ENCODE assay signal across 9 cellular contexts in genomic region chr10:69802424-69803161, GRCh38. TPM values are rescaled to one million over a fixed set of nuclear protein-coding genes. Genes with fewer than 3 reads are reported as not detected.
DNase-seq lines count a peak whose midpoint lies in the region; ATAC-seq, FAIRE-seq and TF ChIP-seq lines count a peak whose summit lies in the region.
"Had no signal": no experiment of that assay in that cellular context is flagged by ENCODE, and none has a peak within 500 bp of the region (broad histone marks: within the 10 kb centered on the region; RNA-seq: fewer than 3 reads in every experiment).

No MANE protein-coding gene starts in this region.

- no peak for TF ChIP-seq CTCF in H1 (IDR thresholded peaks at IDR 0.05; ENCODE audit: control extremely low read depth in 1 of 3, insufficient read depth in 1 of 3, low read depth in 1 of 3, low read length in 3 of 3)

- H3K27me3 ChIP-seq in H1 (replicated peaks in 1 of 4; ENCODE audit: control insufficient read depth in 3 of 4, extremely low read depth in 1 of 4, insufficient read depth in 3 of 4, low read length in 3 of 4), result peaks cover 10 to 34% (median 24%) of the 10 kb centered on the region in 4 experiments; a peak in 6 of 7 replicates

- peak overlapping the region; percentile 61 for H3K18ac ChIP-seq in H1 (ENCODE audit: extremely low read depth, low read length)

- 0% methylated on average over 63 of the region's 80 CpGs; no CpG with 5 or more reads in 1 of the 2 experiments for WGBS in H1 (ENCODE audit: extremely low coverage in 1 of 2, insufficient coverage in 1 of 2, insufficient read length in 1 of 2, insufficient replicate concordance in 2 of 2, low coverage in 1 of 2, low lambda C conversion rate in 2 of 2, missing lambda C conversion rate in 1 of 2), 2 experiments

- peaks cover 0 to 8% of the 10 kb centered on the region in 2 experiments for H4K20me1 ChIP-seq in H1 (replicated peaks in 1 of 2; ENCODE audit: control insufficient read depth in 1 of 2, insufficient read depth in 2 of 2, low read length in 2 of 2)

- H3K4me1 ChIP-seq in H1 (replicated peaks in 1 of 4; ENCODE audit: control insufficient read depth in 3 of 4, insufficient read depth in 4 of 4, low read length in 3 of 4), result peaks cover 0 to 15% (median 8%) of the 10 kb centered on the region in 4 experiments; a peak in 5 of 7 replicates

- POLR2A ChIA-PET in H1 (lab: Charles Lee; ENCODE audit: partially characterized antibody), result no interaction called here

- peak overlapping the region; percentile 90 to 100 for H3K4me2 ChIP-seq in H1 (ENCODE audit: insufficient read depth in 1 of 2, low read depth in 2 of 2, low read length in 2 of 2)

- no peak overlapping the region for H3K14ac ChIP-seq in H1 (ENCODE audit: insufficient read length)

- H3K4me3 ChIP-seq in H1 (ENCODE audit: extremely low read depth in 1 of 4, insufficient read depth in 2 of 4, low read depth in 3 of 4, low read length in 4 of 4), result peak overlapping the region; percentile 51 to 74 (median 66)

- H3K9me3 ChIP-seq in H1 (ENCODE audit: insufficient read depth in 2 of 2, low read depth in 1 of 2, low read length in 1 of 2), result no peaks in the 10 kb centered on the region
- H3K9me3 ChIP-seq: neutrophil had no signal

- H3K79me1 ChIP-seq in H1 (ENCODE audit: low read depth, low read length), result no peaks in the 10 kb centered on the region

- no peak overlapping the region for H2BK12ac ChIP-seq in H1 (ENCODE audit: low read depth, low read length)

- peaks cover 15% of the 10 kb centered on the region for H3K23me2 ChIP-seq in H1 (ENCODE audit: low read depth, low read length)

- DNase-seq in stimulated activated CD4-positive, alpha-beta T cell treated with anti-CD3 and anti-CD28 coated beads, Interleukin-15, amount 100 ng/mL, for 24 hours, result peak; percentile 24
- DNase-seq in stimulated activated CD4-positive, alpha-beta T cell treated with anti-CD3 and anti-CD28 coated beads, Interleukin-2, amount 100 ng/mL, for 48 hours, result no peak
- DNase-seq in H1 (ENCODE audit: low read depth in 1 of 2, low spot score in 2 of 2) (peak in 1 of 2 experiments; percentile 72), lung microvascular endothelial cell (ENCODE audit: low read depth in 2 of 2) (peak; percentile 78 to 87), SIG-M5 treated with dmso at 0.1 percent for 504 hours (lab: John Stamatoyannopoulos, UW; ENCODE audit: unreplicated experiment) (no peak)
- no peak for DNase-seq in stimulated activated CD8-positive, alpha-beta memory T cell treated with anti-CD3 and anti-CD28 coated beads, Interleukin-4, amount 100 ng/mL, for 48 hours
- no peak for DNase-seq in NK-92 treated with Interleukin-12 subunit alpha and Interleukin-12 subunit beta, amount 100 ng/mL, for 24 hours (lab: John Stamatoyannopoulos, UW)

- no peak overlapping the region for H4K5ac ChIP-seq in H1 (ENCODE audit: insufficient read length, low read depth, low read length)

- FAIRE-seq in H1 (lab: Jason Lieb, UNC), result no peak

- no peak overlapping the region for H3K56ac ChIP-seq in H1 (replicated peaks; ENCODE audit: insufficient read length, low read depth, low read length)

- no peak overlapping the region; the same call in 1 of the 2 replicates for H2BK15ac ChIP-seq in H1 (ENCODE audit: low read length)

- H3K27ac ChIP-seq in H1 (ENCODE audit: low read depth, low read length), result no peak overlapping the region
- H3K27ac ChIP-seq: neutrophil had no signal

- H4K8ac ChIP-seq in H1 (ENCODE audit: extremely low read depth, insufficient read depth, low read length), result no peak overlapping the region; the same call in 1 of the 2 replicates

- H2AK5ac ChIP-seq in H1 (ENCODE audit: low read depth, low read length), result no peak overlapping the region

- H2AFZ ChIP-seq in H1 (ENCODE audit: low read length), result no peak overlapping the region; the same call in 1 of the 2 replicates

- no peak overlapping the region for H3K4ac ChIP-seq in H1 (replicated peaks; ENCODE audit: insufficient read length, low read depth, low read length)

- no peak overlapping the region; the same call in 1 of the 2 replicates for H2BK5ac ChIP-seq in H1 (ENCODE audit: low read depth, low read length)

- H4K91ac ChIP-seq in H1 (replicated peaks; ENCODE audit: insufficient read length, low read length), result no peak overlapping the region

- H2BK20ac ChIP-seq in H1 (ENCODE audit: low read length), result no peak overlapping the region

- no peak overlapping the region for H2BK120ac ChIP-seq in H1 (replicated peaks; ENCODE audit: low read depth, low read length)

- H3K23ac ChIP-seq in H1 (ENCODE audit: insufficient read length), result no peak overlapping the region

- no peaks in the 10 kb centered on the region for H3K79me2 ChIP-seq in H1 (ENCODE audit: control insufficient read depth in 1 of 2, insufficient read depth in 2 of 2, low read length in 2 of 2)

- no peaks in the 10 kb centered on the region; a peak in 1 of 8 replicates for H3K36me3 ChIP-seq in H1 (ENCODE audit: control insufficient read depth in 2 of 4, insufficient read depth in 4 of 4, low read length in 3 of 4)
- H3K36me3 ChIP-seq: neutrophil had no signal

- ATAC-seq in HG03439 (IDR thresholded peaks at IDR 0.05; ENCODE audit: unreplicated experiment), result no peak

- TF ChIP-seq POLR2A in H1 (IDR thresholded peaks at IDR 0.05; ENCODE audit: control extremely low read depth in 1 of 2, low read depth in 2 of 2, low read length in 2 of 2), result no peak

- CTCF ChIA-PET in H1 (lab: Charles Lee; ENCODE audit: partially characterized antibody), result interaction anchor here (0.8 to 40.6 kb wide), 11 partner anchors 9 to 156 kb away, joined by 3 to 958 read pairs (median 6); no protein-coding TSS in a partner anchor

- no peak for TF ChIP-seq EP300 in H1 (IDR thresholded peaks at IDR 0.05; ENCODE audit: borderline replicate concordance in 1 of 2, low read depth in 2 of 2, low read length in 2 of 2)

- no peak overlapping the region for H3K9ac ChIP-seq in H1 (replicated peaks in 1 of 4; ENCODE audit: extremely low read depth in 1 of 4, low read depth in 3 of 4, low read length in 3 of 4)

- peak in 1 of 2 experiments; percentile 5; a peak in 1 of 4 replicates for TF ChIP-seq RAD21 in H1 (IDR thresholded peaks at IDR 0.05 in 1 of 2, conservative IDR thresholded peaks at IDR 0.05 in 1 of 2; ENCODE audit: low read depth in 2 of 2, low read length in 2 of 2)

TF ChIP-seq in H1, 55 proteins besides CTCF, POLR2A, EP300 and RAD21 (continues in another document):
- TF ChIP-seq SRF (IDR thresholded peaks at IDR 0.05; ENCODE audit: low read depth, low read length) (no peak), SUZ12 (IDR thresholded peaks at IDR 0.05; ENCODE audit: low read length) (peak; percentile 71), GTF2F1 (IDR thresholded peaks at IDR 0.05; ENCODE audit: borderline replicate concordance, low read depth, low read length) (no peak), SAP30 (IDR thresholded peaks at IDR 0.05; ENCODE audit: insufficient read depth, insufficient replicate concordance, low read length) (no peak), E2F6 (IDR thresholded peaks at IDR 0.05) (peak; percentile 27), KDM4A (IDR thresholded peaks at IDR 0.05; ENCODE audit: low read depth, low read length, severe bottlenecking) (peak; percentile 95), POLR2AphosphoS5 (IDR thresholded peaks at IDR 0.05; ENCODE audit: low read depth, low read length) (no peak), PHF8 (conservative IDR thresholded peaks at IDR 0.05; ENCODE audit: low read depth, low read length) (0 out of 2 replicates have a peak, but pooled peaks have one; percentile 23), EZH2 (IDR thresholded peaks at IDR 0.05; ENCODE audit: low read depth, low read length, severe bottlenecking) (peak; percentile 72), SIX5 (IDR thresholded peaks at IDR 0.05; ENCODE audit: low read depth, low read length) (no peak), CHD1 (IDR thresholded peaks at IDR 0.05; ENCODE audit: low read depth, low read length) (no peak), CBX8 (IDR thresholded peaks at IDR 0.05; ENCODE audit: borderline replicate concordance, low read depth, low read length) (no peak), RNF2 (IDR thresholded peaks at IDR 0.05; ENCODE audit: borderline replicate concordance, low read depth, low read length, missing control alignments, poor library complexity, severe bottlenecking) (peak; percentile 33), SIN3A (conservative IDR thresholded peaks at IDR 0.05 in 1 of 2, IDR thresholded peaks at IDR 0.05 in 1 of 2; ENCODE audit: low read depth in 1 of 2, low read length in 2 of 2) (peak in 1 of 2 experiments; percentile 38; a peak in 1 of 4 replicates)

RNA-seq across cellular contexts. Expression of gene COL13A1, which starts 0.9 kb away (rescaled TPM):
- 4.5 and 5.2 TPM in 2 replicates for total RNA-seq in H1 (2021; fragmentation: NEBNext Ultra II Directional; extraction: Animal tissue kit (Norgen Biotek cat#: 25700))
- 2.6 and 3.7 TPM in 2 replicates for polyA plus RNA-seq in H1 (2011; rRNA removed)
- polyA plus RNA-seq in H1 (2011; cell fraction: cytosol; rRNA removed), result 6.7 TPM
- polyA plus RNA-seq in H1 (2011; cell fraction: nucleus; rRNA removed), result 13.5 TPM
- polyA plus RNA-seq in H1 (2012, experiment 1 of 2), result 3.5 to 4.3 TPM (median 3.7 TPM) in 4 replicates
- 1.0 TPM for polyA plus RNA-seq in H1 (2012, experiment 2 of 2)
- polyA plus RNA-seq in H1 (2013, experiment 1 of 2), result 7.6 TPM
- polyA plus RNA-seq in H1 (2013, experiment 2 of 2), result 6.3 TPM
- 1.7 and 4.2 TPM in 2 replicates for polyA minus RNA-seq in H1 (2011; rRNA and poly(A)+ RNA removed)
- 0.95 TPM for polyA minus RNA-seq in H1 (2011; cell fraction: cytosol; rRNA and poly(A)+ RNA removed)
- 11.5 TPM for polyA minus RNA-seq in H1 (2011; cell fraction: nucleus; rRNA and poly(A)+ RNA removed)
- total RNA-seq in lung microvascular endothelial cell, result 1.2 and 7.4 TPM in 2 replicates

Comparison
In these comparisons a context has a peak if more than half of its experiments do, and no peak if none do; other contexts are left out.
1. DNase-seq: peak in stimulated activated CD4-positive, alpha-beta T cell treated with anti-CD3 and anti-CD28 coated beads, Interleukin-15, amount 100 ng/mL, for 24 hours (single experiment) and lung microvascular endothelial cell (2 of 2); none in stimulated activated CD4-positive, alpha-beta T cell treated with anti-CD3 and anti-CD28 coated beads, Interleukin-2, amount 100 ng/mL, for 48 hours (0 of 2), stimulated activated CD8-positive, alpha-beta memory T cell treated with anti-CD3 and anti-CD28 coated beads, Interleukin-4, amount 100 ng/mL, for 48 hours (single experiment), SIG-M5 treated with dmso at 0.1 percent for 504 hours (single experiment) and NK-92 treated with Interleukin-12 subunit alpha and Interleukin-12 subunit beta, amount 100 ng/mL, for 24 hours (single experiment).